22 cellular contexts compared by ENCODE assay signal in genomic region chr16:22681881-22682291, GRCh38.
A peak's percentile ranks its signal among the peaks of the same experiment; 100 is the strongest.
DNase-seq lines count a peak whose midpoint lies in the region; ATAC-seq, FAIRE-seq and TF ChIP-seq lines count a peak whose summit lies in the region.
"Had no signal": no experiment of that assay in that cellular context is flagged by ENCODE, and none has a peak within 500 bp of the region (broad histone marks: within the 10 kb centered on the region; RNA-seq: fewer than 3 reads in every experiment).

No MANE protein-coding gene starts in this region.

- no peak overlapping the region for H3K18ac ChIP-seq in H9 (ENCODE audit: insufficient read length, low read depth, low read length)

- no peak overlapping the region for H2BK12ac ChIP-seq in H9 (ENCODE audit: insufficient read length, low read depth, low read length)

- H3K4me2 ChIP-seq in GM12878 (ENCODE audit: control insufficient read depth, insufficient read depth) (no peak overlapping the region), H9 (ENCODE audit: insufficient read depth, insufficient read length, low read length) (no peak overlapping the region)
- H3K4me2 ChIP-seq: A549, KMS-11 had no signal

- H3T11ph ChIP-seq in H9 (ENCODE audit: low read length) = no peak overlapping the region

- H2BK15ac ChIP-seq in H9 (ENCODE audit: low read depth, low read length) = no peak overlapping the region

- ATAC-seq in GM12878 = no peak
- ATAC-seq: A549, Right ventricle myocardium inferior had no signal

- H3K79me1 ChIP-seq in H9 (ENCODE audit: insufficient read depth, low read depth, low read length, poor library complexity, severe bottlenecking) = no peaks in the 10 kb centered on the region

- no peaks in the 10 kb centered on the region for H3K79me2 ChIP-seq in GM12878 (ENCODE audit: control insufficient read depth, insufficient read depth, low read length)
- no peaks in the 10 kb centered on the region for H3K79me2 ChIP-seq in H9 (ENCODE audit: insufficient read depth, low read length)

- 51% methylated on average over 9 of the region's 9 CpGs for WGBS in GM12878 (ENCODE audit: insufficient coverage, insufficient replicate concordance, low lambda C conversion rate, missing lambda C conversion rate)
- WGBS in sigmoid colon, 2 donors = 86 to 88% methylated on average over 9 of the region's 9 CpGs
- WGBS in H9 (ENCODE audit: extremely low coverage, insufficient read length, low lambda C conversion rate) = no CpG with 5 or more reads among the region's 9 CpGs

- FAIRE-seq in GM12878 (lab: Jason Lieb, UNC) = no peak
- FAIRE-seq: A549, G401.6, RCC 7860 had no signal

- H2BK5ac ChIP-seq in H9 (ENCODE audit: insufficient read length, low read length) = no peak overlapping the region

- H3K27ac Mint-ChIP-seq in glutamatergic neuron (ENCODE audit: unreplicated experiment) (no peak overlapping the region), H9 (peak overlapping the region in 1 of 3 experiments; percentile 22; a peak in 2 of 7 replicates), Caco-2 (ENCODE audit: unreplicated experiment) (no peak overlapping the region)

- H4K8ac ChIP-seq in H9 (replicated peaks; ENCODE audit: insufficient read length, low read depth, low read length) = no peak overlapping the region

- no peak overlapping the region for H2BK20ac ChIP-seq in H9 (ENCODE audit: low read depth, low read length, poor library complexity, severe bottlenecking)

- no peaks in the 10 kb centered on the region for H3K9me3 ChIP-seq in GM12878 (replicated peaks; ENCODE audit: control insufficient read depth, insufficient read depth, low read length)
- H3K9me3 ChIP-seq in sigmoid colon = no peaks in the 10 kb centered on the region
- no peaks in the 10 kb centered on the region for H3K9me3 ChIP-seq in H9 (ENCODE audit: control insufficient read depth, low read depth, low read length)
- H3K9me3 ChIP-seq in Caco-2 = peaks cover 6% of the 10 kb centered on the region; the same call in 1 of the 2 replicates
- H3K9me3 ChIP-seq: BE2C, HAP-1 had no signal

- H2AK5ac ChIP-seq in H9 (ENCODE audit: insufficient read length, low read length) = no peak overlapping the region

- in situ Hi-C loops in GM12878 (cut with MboI) = no loop called here

- no peak overlapping the region for H3K56ac ChIP-seq in H9 (ENCODE audit: insufficient read length, low read depth, low read length)

- H2AFZ ChIP-seq in GM12878 (ENCODE audit: control insufficient read depth, low read depth, low read length) (no peak overlapping the region), H9 (ENCODE audit: low read length) (no peak overlapping the region)

- SMC1A ChIA-PET in GM12878 (lab: Charles Lee; ENCODE audit: uncharacterized antibody, unreplicated experiment) = no interaction called here

- CTCF ChIA-PET in GM12878 (lab: Yijun Ruan, JAX) (interaction anchor here (1.0 to 1.2 kb wide), 3 partner anchors 28 to 1495 kb away, joined by 3 read pairs; no protein-coding TSS in a partner anchor), Caco-2 (lab: Charles Lee) (no interaction called here)

- POLR2A ChIA-PET in GM12878 (lab: Charles Lee) (no interaction called here), Caco-2 (lab: Charles Lee) (no interaction called here)

- no peak for TF ChIP-seq CTCF in GM12878 (IDR thresholded peaks at IDR 0.05 in 2 of 3, conservative IDR thresholded peaks at IDR 0.05 in 1 of 3; ENCODE audit: control insufficient read depth in 2 of 3, extremely low read depth in 1 of 3, insufficient read depth in 1 of 3, low read depth in 3 of 3, low read length in 3 of 3)
- no peak for TF ChIP-seq CTCF in glutamatergic neuron (IDR thresholded peaks at IDR 0.05; ENCODE audit: partially characterized antibody, unreplicated experiment)
- no peak for TF ChIP-seq CTCF in sigmoid colon (IDR thresholded peaks at IDR 0.05)
- no peak for TF ChIP-seq CTCF in H9 (conservative IDR thresholded peaks at IDR 0.05)
- no peak for TF ChIP-seq CTCF in Caco-2 (IDR thresholded peaks at IDR 0.05; ENCODE audit: insufficient read depth in 1 of 2, low read depth in 1 of 2, low read length in 1 of 2, severe bottlenecking in 1 of 2, unreplicated experiment in 1 of 2)

- RAD21 ChIA-PET in GM12878 (lab: Charles Lee; ENCODE audit: unreplicated experiment) = no interaction called here

- BruUV-seq in GM12878 (replicated peaks; lab: Mats Ljungman, UMichigan) (no TSS peak), Caco-2 (replicated peaks; lab: Mats Ljungman, UMichigan) (no TSS peak)

- intact Hi-C loops in GM12878 (cut with micrococcal nuclease; ENCODE audit: unreplicated experiment) (no loop called here), sigmoid colon (cut with DNase I) (no loop called here), Caco-2 (cut with micrococcal nuclease; ENCODE audit: unreplicated experiment) (no loop called here)

- H3K14ac ChIP-seq in H9 (ENCODE audit: insufficient read depth, low read length) = no peak overlapping the region

- TF ChIP-seq RAD21 in GM12878 (IDR thresholded peaks at IDR 0.05; ENCODE audit: insufficient read depth, low read depth, low read length) = no peak

- no peaks in the 10 kb centered on the region for H3K23me2 ChIP-seq in H9 (ENCODE audit: insufficient read length, low read depth, low read length, poor library complexity, severe bottlenecking)

- H3K27me3 Mint-ChIP-seq in glutamatergic neuron (ENCODE audit: unreplicated experiment) (peaks cover 6% of the 10 kb centered on the region), H9 (ENCODE audit: low read depth) (0 out of 2 replicates have a peak, but pooled peaks cover 3% of the 10 kb centered on the region), Caco-2 (ENCODE audit: insufficient read depth, unreplicated experiment) (no peaks in the 10 kb centered on the region)

- no peak overlapping the region for H4K91ac ChIP-seq in H9 (ENCODE audit: insufficient read length, low read depth, low read length)

- no peak for TF ChIP-seq EP300 in GM12878 (IDR thresholded peaks at IDR 0.05; ENCODE audit: borderline replicate concordance in 1 of 2, control insufficient read depth in 1 of 2, low read depth in 2 of 2, low read length in 2 of 2)
- TF ChIP-seq EP300 in sigmoid colon (IDR thresholded peaks at IDR 0.05) = no peak

- H4K5ac ChIP-seq in H9 (ENCODE audit: insufficient read length, low read depth, low read length) = no peak overlapping the region

- no peak overlapping the region for H3K4ac ChIP-seq in H9 (ENCODE audit: low read depth, low read length)

- H3K9me3 Mint-ChIP-seq in glutamatergic neuron (ENCODE audit: unreplicated experiment) (peaks cover 15% of the 10 kb centered on the region), H9 (peaks cover 7 to 8% of the 10 kb centered on the region in 2 experiments), Caco-2 (ENCODE audit: unreplicated experiment) (no peaks in the 10 kb centered on the region)

- H3K4me3 ChIP-seq in GM12878 (no peak overlapping the region), sigmoid colon (no peak overlapping the region), Caco-2 (ENCODE audit: low read depth, low read length) (no peak overlapping the region)
- H3K4me3 ChIP-seq: A549, HAP-1, SJSA1 had no signal

- H3K27me3 ChIP-seq in GM12878 (replicated peaks in 1 of 2; ENCODE audit: control insufficient read depth in 2 of 2, insufficient read depth in 2 of 2, low read length in 1 of 2) (no peaks in the 10 kb centered on the region), sigmoid colon (no peaks in the 10 kb centered on the region), H9 (ENCODE audit: insufficient read depth, low read length) (no peaks in the 10 kb centered on the region), Caco-2 (replicated peaks; ENCODE audit: control insufficient read depth, insufficient read depth, low read length) (no peaks in the 10 kb centered on the region; the same call in 1 of the 2 replicates)
- H3K27me3 ChIP-seq: BE2C had no signal

- no peaks in the 10 kb centered on the region for H4K20me1 ChIP-seq in GM12878 (ENCODE audit: control insufficient read depth, insufficient read depth)
- H4K20me1 ChIP-seq in H9 (ENCODE audit: control insufficient read depth, insufficient read depth, insufficient read length) = no peaks in the 10 kb centered on the region

- no peaks in the 10 kb centered on the region for H3K36me3 ChIP-seq in GM12878 (ENCODE audit: control insufficient read depth in 2 of 2, insufficient read depth in 2 of 2, low read length in 1 of 2)
- no peaks in the 10 kb centered on the region for H3K36me3 ChIP-seq in sigmoid colon
- no peaks in the 10 kb centered on the region for H3K36me3 ChIP-seq in Caco-2 (ENCODE audit: control insufficient read depth, insufficient read depth, low read length)
- H3K36me3 ChIP-seq: BE2C, HAP-1, SJSA1 had no signal

- H3K23ac ChIP-seq in H9 (ENCODE audit: insufficient read length, low read depth, low read length) = no peak overlapping the region

- H3K4me1 Mint-ChIP-seq in glutamatergic neuron (ENCODE audit: low read depth, unreplicated experiment) (peaks cover 35% of the 10 kb centered on the region), H9 (peaks cover 15 to 16% of the 10 kb centered on the region in 2 experiments), Caco-2 (ENCODE audit: low read depth, unreplicated experiment) (no peaks in the 10 kb centered on the region)

- H3K4me3 Mint-ChIP-seq in glutamatergic neuron (ENCODE audit: unreplicated experiment) = peak overlapping the region; percentile 72
- H3K4me3 Mint-ChIP-seq in H9 = no peak overlapping the region
- H3K4me3 Mint-ChIP-seq in Caco-2 (ENCODE audit: unreplicated experiment) = no peak overlapping the region

- H3K36me3 Mint-ChIP-seq in glutamatergic neuron (ENCODE audit: unreplicated experiment) (peaks cover 8% of the 10 kb centered on the region), H9 (ENCODE audit: insufficient read depth in 1 of 3, low read depth in 3 of 3) (peaks cover 4 to 7% (median 5%) of the 10 kb centered on the region in 3 experiments; a peak in 6 of 7 replicates), Caco-2 (ENCODE audit: insufficient read depth, unreplicated experiment) (no peaks in the 10 kb centered on the region)

- DNase-seq in NCI-H2227 (lab: John Stamatoyannopoulos, UW; ENCODE audit: unreplicated experiment) (peak; percentile 73), GM12878 (ENCODE audit: low read depth, low spot score) (no peak), glutamatergic neuron (peak; percentile 77), sigmoid colon (peak; percentile 54), H9 (no peak), Caco-2 (no peak), RKO (ENCODE audit: low spot score) (no peak)
- DNase-seq: BE2C, DMS 273 treated with DMSO at 0.1 percent for 48 hours, NCI-H1092 treated with DMSO at 0.1 percent for 48 hours, NCI-H1436 treated with DMSO at 0.1 percent for 48 hours, NCI-H1930, NCI-H226, NCI-H510A treated with DMSO at 0.1 percent for 48 hours, NCI-H748 treated with DMSO at 0.1 percent for 48 hours had no signal

- no peak for TF ChIP-seq POLR2A in GM12878 (IDR thresholded peaks at IDR 0.05; ENCODE audit: low read depth, low read length)
- no peak for TF ChIP-seq POLR2A in sigmoid colon (IDR thresholded peaks at IDR 0.05)

- H3K27ac ChIP-seq in GM12878 (ENCODE audit: control insufficient read depth, insufficient read depth) (no peak overlapping the region), sigmoid colon (peak overlapping the region in 2 of 4 donors; percentile 74 to 76), H9 (ENCODE audit: insufficient read length, low read depth, low read length) (no peak overlapping the region)
- H3K27ac ChIP-seq: A549, KMS-11, SJSA1 had no signal

- H3K4me1 ChIP-seq in GM12878 (ENCODE audit: control insufficient read depth, insufficient read depth, low read length) = no peaks in the 10 kb centered on the region
- peaks cover 0 to 38% (median 15%) of the 10 kb centered on the region in 4 donors for H3K4me1 ChIP-seq in sigmoid colon
- H3K4me1 ChIP-seq in H9 (ENCODE audit: insufficient read depth, low read length) = peaks cover 6% of the 10 kb centered on the region; the same call in 1 of the 2 replicates
- H3K4me1 ChIP-seq in Caco-2 = 0 out of 2 replicates have a peak, but pooled peaks cover 5% of the 10 kb centered on the region
- H3K4me1 ChIP-seq: A549, BE2C, HAP-1 had no signal

- H3K9ac ChIP-seq in GM12878 (ENCODE audit: control insufficient read depth, insufficient read depth, low read length) (no peak overlapping the region), H9 (ENCODE audit: extremely low read depth, insufficient read length, low read length) (no peak overlapping the region)
- H3K9ac ChIP-seq: KMS-11 had no signal

- no peak overlapping the region for H2BK120ac ChIP-seq in H9 (ENCODE audit: low read depth, low read length, poor library complexity, severe bottlenecking)

Comparison
In these comparisons a context has a peak if more than half of its experiments do, and no peak if none do; other contexts are left out.
1. DNase-seq: peak in NCI-H2227 (single experiment), glutamatergic neuron (single experiment) and sigmoid colon (single experiment); none in GM12878 (single experiment), H9 (single experiment), Caco-2 (0 of 2) and RKO (single experiment).